ENCODE assay signal across 16 cellular contexts in the genomic region with DNA sequence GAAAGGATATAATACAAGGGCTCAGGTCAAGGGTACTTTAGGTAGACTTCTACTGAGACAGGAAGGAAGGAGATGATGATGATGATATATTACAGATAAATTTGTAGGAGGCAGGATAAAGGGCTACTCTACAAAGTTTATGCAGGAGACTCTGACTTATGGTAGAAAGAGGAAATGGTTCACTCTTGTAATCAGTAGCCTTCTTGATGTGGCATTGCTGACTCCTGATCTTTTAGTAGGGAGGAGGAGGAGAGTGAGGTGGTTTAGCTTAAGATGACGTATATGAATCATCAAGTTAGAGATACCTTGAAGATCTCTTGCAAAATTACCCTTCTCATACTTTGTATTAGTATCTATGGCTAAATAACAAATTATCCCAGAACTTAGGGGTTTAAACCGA. TPM values are rescaled to one million over a fixed set of nuclear protein-coding genes. Genes with fewer than 3 reads are reported as not detected.
DNase-seq lines count a peak whose midpoint lies in the region; ATAC-seq and TF ChIP-seq lines count a peak whose summit lies in the region.
"Had no signal": no experiment of that assay in that cellular context is flagged by ENCODE, and none has a peak within 500 bp of the region (broad histone marks: within the 10 kb centered on the region; RNA-seq: fewer than 3 reads in every experiment).

No MANE protein-coding gene starts in this region.

- no peaks in the 10 kb centered on the region for H3K36me3 ChIP-seq in H7 (replicated peaks; ENCODE audit: control insufficient read depth, insufficient read depth, low read length)
- H3K36me3 ChIP-seq: colonic mucosa had no signal

- peaks cover 21% of the 10 kb centered on the region for H3K36me3 Mint-ChIP-seq in activated naive CD4-positive, alpha-beta T cell treated with anti-CD3 and anti-CD28 coated beads, Interleukin-2, amount 50 U/mL, for 24 hours
- H3K36me3 Mint-ChIP-seq in T-helper 17 cell (ENCODE audit: low read depth) (peaks cover 5% of the 10 kb centered on the region), mesothelial cell of epicardium (peaks cover 28% of the 10 kb centered on the region)
- peaks cover 33% of the 10 kb centered on the region for H3K36me3 Mint-ChIP-seq in stimulated activated naive CD8-positive, alpha-beta T cell treated with anti-CD3 and anti-CD28 coated beads, Interleukin-15, Interleukin-2, amounts not matched to agents 100 ng/mL and 50 ng/mL, for 24 hours (ENCODE audit: low read depth)

- no peak for DNase-seq in activated naive CD4-positive, alpha-beta T cell (lab: John Stamatoyannopoulos, UW)
- DNase-seq in T-helper 17 cell, result no peak
- DNase-seq in amniotic epithelial cell (ENCODE audit: low read depth), result peak; percentile 45
- no peak for DNase-seq in mesothelial cell of epicardium (ENCODE audit: low spot score in 2 of 2, unreplicated experiment in 2 of 2)
- DNase-seq in H7, result no peak
- DNase-seq in cerebellar nuclear complex (lab: John Stamatoyannopoulos, UW), result no peak
- DNase-seq: ACHN; colonic mucosa; NCI-H187; NCI-H446; pancreas; SHP77; stimulated activated CD4-positive, alpha-beta T cell treated with anti-CD3 and anti-CD28 coated beads, Interleukin-2, amount 100 ng/mL, for 24 hours; substantia nigra had no signal

- H3K27me3 ChIP-seq in H7 (ENCODE audit: control insufficient read depth, insufficient read depth, low read length), result no peaks in the 10 kb centered on the region
- H3K27me3 ChIP-seq: colonic mucosa, pancreas had no signal

- H3K9me3 Mint-ChIP-seq in activated naive CD4-positive, alpha-beta T cell treated with anti-CD3 and anti-CD28 coated beads, Interleukin-2, amount 50 U/mL, for 24 hours, result no peaks in the 10 kb centered on the region
- no peaks in the 10 kb centered on the region for H3K9me3 Mint-ChIP-seq in stimulated activated naive CD8-positive, alpha-beta T cell treated with anti-CD3 and anti-CD28 coated beads, Interleukin-15, Interleukin-2, amounts not matched to agents 100 ng/mL and 50 ng/mL, for 24 hours
- H3K9me3 Mint-ChIP-seq in mesothelial cell of epicardium, result peaks cover 14% of the 10 kb centered on the region

- H3K27ac Mint-ChIP-seq in activated naive CD4-positive, alpha-beta T cell treated with anti-CD3 and anti-CD28 coated beads, Interleukin-2, amount 50 U/mL, for 24 hours, result peak overlapping the region; percentile 53
- H3K27ac Mint-ChIP-seq in T-helper 17 cell (peak overlapping the region; percentile 24), mesothelial cell of epicardium (no peak overlapping the region)
- H3K27ac Mint-ChIP-seq in stimulated activated naive CD8-positive, alpha-beta T cell treated with anti-CD3 and anti-CD28 coated beads, Interleukin-15, Interleukin-2, amounts not matched to agents 100 ng/mL and 50 ng/mL, for 24 hours, result peak overlapping the region; percentile 49

- H3K9me3 ChIP-seq in T-helper 17 cell (ENCODE audit: control insufficient read depth, low read length, poor library complexity, severe bottlenecking), result no peaks in the 10 kb centered on the region
- H3K9me3 ChIP-seq: colonic mucosa, pancreas had no signal

- ATAC-seq in T-helper 17 cell, result peak; percentile 35
- ATAC-seq: pancreas had no signal

- no peak for TF ChIP-seq CTCF in mesothelial cell of epicardium (IDR thresholded peaks at IDR 0.05; ENCODE audit: unreplicated experiment)

- H3K4me1 Mint-ChIP-seq in activated naive CD4-positive, alpha-beta T cell treated with anti-CD3 and anti-CD28 coated beads, Interleukin-2, amount 50 U/mL, for 24 hours, result peaks cover 69% of the 10 kb centered on the region
- H3K4me1 Mint-ChIP-seq in T-helper 17 cell (peaks cover 39% of the 10 kb centered on the region), mesothelial cell of epicardium (peaks cover 11% of the 10 kb centered on the region)
- H3K4me1 Mint-ChIP-seq in stimulated activated naive CD8-positive, alpha-beta T cell treated with anti-CD3 and anti-CD28 coated beads, Interleukin-15, Interleukin-2, amounts not matched to agents 100 ng/mL and 50 ng/mL, for 24 hours (ENCODE audit: low read depth), result peaks cover 58% of the 10 kb centered on the region

- H3K27me3 Mint-ChIP-seq in activated naive CD4-positive, alpha-beta T cell treated with anti-CD3 and anti-CD28 coated beads, Interleukin-2, amount 50 U/mL, for 24 hours, result no peaks in the 10 kb centered on the region
- H3K27me3 Mint-ChIP-seq in T-helper 17 cell (no peaks in the 10 kb centered on the region), mesothelial cell of epicardium (ENCODE audit: low read depth) (no peaks in the 10 kb centered on the region)
- H3K27me3 Mint-ChIP-seq in stimulated activated naive CD8-positive, alpha-beta T cell treated with anti-CD3 and anti-CD28 coated beads, Interleukin-15, Interleukin-2, amounts not matched to agents 100 ng/mL and 50 ng/mL, for 24 hours, result no peaks in the 10 kb centered on the region

- no peak overlapping the region for H3K4me3 ChIP-seq in H7 (ENCODE audit: insufficient read depth, low read depth, low read length)
- H3K4me3 ChIP-seq: colonic mucosa, pancreas had no signal

- peak overlapping the region; percentile 40 for H3K4me3 Mint-ChIP-seq in activated naive CD4-positive, alpha-beta T cell treated with anti-CD3 and anti-CD28 coated beads, Interleukin-2, amount 50 U/mL, for 24 hours
- H3K4me3 Mint-ChIP-seq in T-helper 17 cell (no peak overlapping the region), mesothelial cell of epicardium (no peak overlapping the region)
- H3K4me3 Mint-ChIP-seq in stimulated activated naive CD8-positive, alpha-beta T cell treated with anti-CD3 and anti-CD28 coated beads, Interleukin-15, Interleukin-2, amounts not matched to agents 100 ng/mL and 50 ng/mL, for 24 hours, result no peak overlapping the region

RNA-seq across cellular contexts. Expression of gene BLTP1, which starts 4.7 kb away (rescaled TPM):
- total RNA-seq in T-helper 17 cell, result 100 to 1,000 TPM in 1 of 2 donors, 10 to 100 TPM in 1; 93.8 to 118 TPM
- total RNA-seq in mesothelial cell of epicardium, result 66.7 to 75.7 TPM (median 68.2 TPM) in 3 replicates
- total RNA-seq in H7 (2014; rRNA removed; shearing (Covaris generic)), result 21.5 and 29.5 TPM in 2 replicates
